In genomic region chr19:47313754-47314133, GRCh38 we compare ENCODE assay signal across 20 cellular contexts. TPM values are rescaled to one million over a fixed set of nuclear protein-coding genes. Genes with fewer than 3 reads are reported as not detected.
"Had no signal": no experiment of that assay in that cellular context is flagged by ENCODE, and none has a peak within 500 bp of the region (broad histone marks: within the 10 kb centered on the region; RNA-seq: fewer than 3 reads in every experiment).

No MANE protein-coding gene starts in this region.

- H3K9me3 Mint-ChIP-seq: activated B cell treated with CpG ODN at 0.5 μM for 24 hours; activated CD8-positive, alpha-beta T cell treated with anti-CD3 and anti-CD28 coated beads for 36 hours; activated naive CD8-positive, alpha-beta T cell treated with anti-CD3 and anti-CD28 coated beads for 36 hours had no signal

- ATAC-seq: activated CD8-positive, alpha-beta T cell treated with anti-CD3 and anti-CD28 coated beads for 36 hours had no signal

- DNase-seq: activated B cell treated with CpG ODN at 0.5 μM for 24 hours; activated CD4-positive, alpha-beta T cell treated with anti-CD3 and anti-CD28 coated beads for 48 hours; activated CD8-positive, alpha-beta T cell treated with anti-CD3 and anti-CD28 coated beads for 36 hours; activated gamma-delta T cell; activated naive CD8-positive, alpha-beta T cell treated with anti-CD3 and anti-CD28 coated beads for 36 hours; activated T-cell treated with anti-CD3 and anti-CD28 coated beads, Interleukin-2, amount 50 U/mL, for 48 hours; central memory CD4-positive, alpha-beta T cell; cortex of kidney; effector memory CD4-positive, alpha-beta T cell; foreskin melanocyte; posterior cingulate gyrus; stimulated activated CD4-positive, alpha-beta T cell treated with anti-CD3 and anti-CD28 coated beads, Interleukin-4, amount 100 ng/mL, for 24 hours; stimulated activated naive CD4-positive, alpha-beta T cell treated with Interleukin-2 at 50 U/mL for 16 hours; SW 1271; trophoblast cell had no signal

- H3K27ac Mint-ChIP-seq: activated B cell treated with CpG ODN at 0.5 μM for 24 hours; activated CD8-positive, alpha-beta T cell treated with anti-CD3 and anti-CD28 coated beads for 36 hours; activated naive CD8-positive, alpha-beta T cell treated with anti-CD3 and anti-CD28 coated beads for 36 hours; brain had no signal

- H3K4me3 ChIP-seq: lung, right atrium auricular region, skin epidermis had no signal

- H3K27me3 ChIP-seq: right atrium auricular region had no signal

- H3K36me3 ChIP-seq: right atrium auricular region had no signal

- H3K4me1 ChIP-seq: right atrium auricular region had no signal

- H3K4me3 Mint-ChIP-seq: activated B cell treated with CpG ODN at 0.5 μM for 24 hours; activated CD8-positive, alpha-beta T cell treated with anti-CD3 and anti-CD28 coated beads for 36 hours; activated naive CD8-positive, alpha-beta T cell treated with anti-CD3 and anti-CD28 coated beads for 36 hours; brain had no signal

- H3K36me3 Mint-ChIP-seq: activated naive CD8-positive, alpha-beta T cell treated with anti-CD3 and anti-CD28 coated beads for 36 hours; brain had no signal

- H3K4me1 Mint-ChIP-seq: activated B cell treated with CpG ODN at 0.5 μM for 24 hours had no signal

RNA-seq across cellular contexts. Expression of gene C5AR1, which starts 4.1 kb away (rescaled TPM):
- total RNA-seq: kidney epithelial cell had no signal

RNA-seq across cellular contexts. Expression of gene C5AR2, which starts 18.2 kb away (rescaled TPM):
- total RNA-seq: activated naive CD8-positive, alpha-beta T cell treated with anti-CD3 and anti-CD28 coated beads for 36 hours; kidney epithelial cell had no signal
